ENCODE assay signal across 1 cellular context in genomic region chr3:190512666-190513065, GRCh38.
TF ChIP-seq lines count a peak whose summit lies in the region.

No MANE protein-coding gene starts in this region.

TF ChIP-seq in IMR-90, 13 proteins besides CTCF, POLR2A, EP300 and RAD21:
- TF ChIP-seq BHLHE40 (IDR thresholded peaks at IDR 0.05; ENCODE audit: low read depth, low read length) (no peak), CEBPB (IDR thresholded peaks at IDR 0.05; ENCODE audit: low read depth, low read length) (no peak), CHD1 (IDR thresholded peaks at IDR 0.05; ENCODE audit: low read depth, low read length) (no peak), MXI1 (IDR thresholded peaks at IDR 0.05; ENCODE audit: borderline replicate concordance, low read depth, low read length) (no peak), SMC3 (IDR thresholded peaks at IDR 0.05; ENCODE audit: low read depth, low read length) (no peak), MAZ (IDR thresholded peaks at IDR 0.05; ENCODE audit: borderline replicate concordance, low read depth, low read length) (no peak), NFE2L2 (IDR thresholded peaks at IDR 0.05; ENCODE audit: low read depth, low read length) (no peak), RCOR1 (IDR thresholded peaks at IDR 0.05; ENCODE audit: insufficient replicate concordance, low read length) (no peak), RFX5 (IDR thresholded peaks at IDR 0.05; ENCODE audit: low read depth, low read length) (no peak), FOS (IDR thresholded peaks at IDR 0.05; ENCODE audit: low read depth, low read length) (no peak), MAFK (IDR thresholded peaks at IDR 0.05; ENCODE audit: low read depth, low read length) (no peak), ELK1 (IDR thresholded peaks at IDR 0.05; ENCODE audit: borderline replicate concordance, low read depth, low read length) (no peak), USF2 (IDR thresholded peaks at IDR 0.05; ENCODE audit: low read depth, low read length) (no peak)
TF ChIP-seq in IMR-90: peak in this region for 0.
